Comparison of ENCODE assay signal across 8 cellular contexts in the genomic region with DNA sequence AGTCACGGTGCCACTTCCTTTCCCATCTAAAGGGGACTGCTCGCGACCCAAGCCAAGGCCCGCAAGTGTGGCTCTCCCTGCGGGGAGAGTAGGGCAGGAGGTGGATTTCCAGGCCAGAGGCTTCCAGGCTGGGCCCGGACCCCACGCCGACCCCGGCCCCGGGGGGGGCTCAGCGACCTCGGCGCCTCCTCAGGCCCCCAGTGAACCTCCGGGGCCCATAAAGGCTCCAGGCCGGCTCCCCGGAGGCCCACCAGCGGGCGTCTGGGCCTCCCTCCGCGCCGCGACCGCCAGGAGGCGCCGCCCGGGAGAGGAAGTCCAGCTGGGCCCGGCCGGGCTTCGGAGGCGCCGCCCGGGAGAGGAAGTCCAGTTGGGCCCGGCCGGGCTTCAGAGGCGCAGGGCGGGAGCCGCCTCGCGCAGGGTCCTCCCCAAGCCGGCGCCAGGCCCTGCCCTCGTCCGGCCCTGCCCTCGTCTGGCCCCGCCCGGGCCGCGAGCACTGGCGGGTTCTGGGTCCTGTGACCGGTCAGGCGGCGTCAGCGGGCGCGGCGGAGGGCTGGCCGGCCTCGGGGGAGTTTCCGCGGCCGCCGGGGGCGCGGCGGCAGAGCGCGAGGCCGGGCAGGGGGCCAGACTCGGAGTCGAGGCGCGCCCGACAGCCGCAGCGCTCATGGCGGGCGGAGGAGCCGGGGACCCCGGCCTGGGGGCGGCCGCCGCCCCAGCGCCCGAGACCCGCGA. TPM values are rescaled to one million over a fixed set of nuclear protein-coding genes. Genes with fewer than 3 reads are reported as not detected.
DNase-seq lines count a peak whose midpoint lies in the region; ATAC-seq and TF ChIP-seq lines count a peak whose summit lies in the region.

A gene (plus strand): TSS at position 623 of the 729 bp plus-strand sequence. CDS start 39 bp downstream, at position 662.

- H3K4me1 Mint-ChIP-seq in brain = peaks cover 38% of the 10 kb centered on the region
- H3K4me1 Mint-ChIP-seq in progenitor cell of endocrine pancreas (ENCODE audit: low read depth) = peaks cover 18% of the 10 kb centered on the region

- H3K36me3 Mint-ChIP-seq in brain (no peaks in the 10 kb centered on the region), progenitor cell of endocrine pancreas (ENCODE audit: insufficient read depth) (no peaks in the 10 kb centered on the region)

- TF ChIP-seq CTCF in brain (conservative IDR thresholded peaks at IDR 0.05) = peak; percentile 65 to 77
- peak; percentile 82 for TF ChIP-seq CTCF in progenitor cell of endocrine pancreas (IDR thresholded peaks at IDR 0.05; ENCODE audit: unreplicated experiment)

- peak; percentile 97 for DNase-seq in AG20443 (ENCODE audit: low spot score)
- peak; percentile 83 to 87 for DNase-seq in hippocampal formation (lab: John Stamatoyannopoulos, UW)
- peak; percentile 85 for DNase-seq in progenitor cell of endocrine pancreas (ENCODE audit: low spot score, unreplicated experiment)
- DNase-seq in NCI-H2029 treated with DMSO at 0.1 percent for 48 hours (lab: John Stamatoyannopoulos, UW) = no peak

- peak within 1 kb of the TSS; percentile 89 to 99 (median 97) for H3K4me3 Mint-ChIP-seq in brain
- H3K4me3 Mint-ChIP-seq in progenitor cell of endocrine pancreas (ENCODE audit: low read depth) = peak within 1 kb of the TSS; percentile 97

- H3K27ac Mint-ChIP-seq in brain = peak within 1 kb of the TSS; percentile 75 to 97 (median 95)
- peak within 1 kb of the TSS; percentile 99 for H3K27ac Mint-ChIP-seq in progenitor cell of endocrine pancreas

- peak; percentile 80 for ATAC-seq in GM18868 (IDR thresholded peaks at IDR 0.05; ENCODE audit: unreplicated experiment)
- peak; percentile 70 for ATAC-seq in HG03108 (IDR thresholded peaks at IDR 0.05; ENCODE audit: unreplicated experiment)

- H3K27me3 Mint-ChIP-seq in brain (peaks cover 11% of the 10 kb centered on the region), progenitor cell of endocrine pancreas (no peaks in the 10 kb centered on the region)

- H3K9me3 Mint-ChIP-seq in brain = peaks cover 0 to 9% (median 2%) of the 10 kb centered on the region in 5 experiments
- no peaks in the 10 kb centered on the region for H3K9me3 Mint-ChIP-seq in progenitor cell of endocrine pancreas (ENCODE audit: low read depth)

TF ChIP-seq in PFSK-1, 5 proteins besides CTCF, POLR2A, EP300 and RAD21:
- peak; percentile 49; the same call in 1 of the 2 replicates for TF ChIP-seq POLR2AphosphoS5 (IDR thresholded peaks at IDR 0.05; ENCODE audit: low read depth, low read length)
- TF ChIP-seq, protein P1, sequence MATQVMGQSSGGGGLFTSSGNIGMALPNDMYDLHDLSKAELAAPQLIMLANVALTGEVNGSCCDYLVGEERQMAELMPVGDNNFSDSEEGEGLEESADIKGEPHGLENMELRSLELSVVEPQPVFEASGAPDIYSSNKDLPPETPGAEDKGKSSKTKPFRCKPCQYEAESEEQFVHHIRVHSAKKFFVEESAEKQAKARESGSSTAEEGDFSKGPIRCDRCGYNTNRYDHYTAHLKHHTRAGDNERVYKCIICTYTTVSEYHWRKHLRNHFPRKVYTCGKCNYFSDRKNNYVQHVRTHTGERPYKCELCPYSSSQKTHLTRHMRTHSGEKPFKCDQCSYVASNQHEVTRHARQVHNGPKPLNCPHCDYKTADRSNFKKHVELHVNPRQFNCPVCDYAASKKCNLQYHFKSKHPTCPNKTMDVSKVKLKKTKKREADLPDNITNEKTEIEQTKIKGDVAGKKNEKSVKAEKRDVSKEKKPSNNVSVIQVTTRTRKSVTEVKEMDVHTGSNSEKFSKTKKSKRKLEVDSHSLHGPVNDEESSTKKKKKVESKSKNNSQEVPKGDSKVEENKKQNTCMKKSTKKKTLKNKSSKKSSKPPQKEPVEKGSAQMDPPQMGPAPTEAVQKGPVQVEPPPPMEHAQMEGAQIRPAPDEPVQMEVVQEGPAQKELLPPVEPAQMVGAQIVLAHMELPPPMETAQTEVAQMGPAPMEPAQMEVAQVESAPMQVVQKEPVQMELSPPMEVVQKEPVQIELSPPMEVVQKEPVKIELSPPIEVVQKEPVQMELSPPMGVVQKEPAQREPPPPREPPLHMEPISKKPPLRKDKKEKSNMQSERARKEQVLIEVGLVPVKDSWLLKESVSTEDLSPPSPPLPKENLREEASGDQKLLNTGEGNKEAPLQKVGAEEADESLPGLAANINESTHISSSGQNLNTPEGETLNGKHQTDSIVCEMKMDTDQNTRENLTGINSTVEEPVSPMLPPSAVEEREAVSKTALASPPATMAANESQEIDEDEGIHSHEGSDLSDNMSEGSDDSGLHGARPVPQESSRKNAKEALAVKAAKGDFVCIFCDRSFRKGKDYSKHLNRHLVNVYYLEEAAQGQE (IDR thresholded peaks at IDR 0.05; ENCODE audit: insufficient read depth in 1 of 2, low read depth in 2 of 2, low read length in 2 of 2) = 0 out of 4 replicates have a peak, but pooled peaks of 1 of the 2 experiments have one; percentile 38
- TF ChIP-seq SIN3A (IDR thresholded peaks at IDR 0.05; ENCODE audit: borderline replicate concordance, insufficient read depth, low read length) = no peak
- TF ChIP-seq TAF1 (IDR thresholded peaks at IDR 0.05; ENCODE audit: borderline replicate concordance, insufficient read depth, low read length) = peak; percentile 46; the same call in 1 of the 2 replicates
- TF ChIP-seq FOXP2 (optimal IDR thresholded peaks at IDR 0.05; ENCODE audit: borderline replicate concordance, extremely low read depth, extremely low read length, insufficient read depth) = peak; percentile 70
TF ChIP-seq in PFSK-1: peak in this region for 4.

RNA-seq across cellular contexts. Expression of the gene that starts here (rescaled TPM):
- 204 TPM for polyA plus RNA-seq in PFSK-1 (2012; ENCODE audit: insufficient read length, low read depth)
- 2.4 TPM for polyA plus RNA-seq in brain (ENCODE audit: insufficient read depth, low read depth, low replicate concordance)
- 19.1 and 20.1 TPM in 2 replicates for total RNA-seq in progenitor cell of endocrine pancreas
